Comparison of ENCODE assay signal across 1 cellular context in the genomic region with DNA sequence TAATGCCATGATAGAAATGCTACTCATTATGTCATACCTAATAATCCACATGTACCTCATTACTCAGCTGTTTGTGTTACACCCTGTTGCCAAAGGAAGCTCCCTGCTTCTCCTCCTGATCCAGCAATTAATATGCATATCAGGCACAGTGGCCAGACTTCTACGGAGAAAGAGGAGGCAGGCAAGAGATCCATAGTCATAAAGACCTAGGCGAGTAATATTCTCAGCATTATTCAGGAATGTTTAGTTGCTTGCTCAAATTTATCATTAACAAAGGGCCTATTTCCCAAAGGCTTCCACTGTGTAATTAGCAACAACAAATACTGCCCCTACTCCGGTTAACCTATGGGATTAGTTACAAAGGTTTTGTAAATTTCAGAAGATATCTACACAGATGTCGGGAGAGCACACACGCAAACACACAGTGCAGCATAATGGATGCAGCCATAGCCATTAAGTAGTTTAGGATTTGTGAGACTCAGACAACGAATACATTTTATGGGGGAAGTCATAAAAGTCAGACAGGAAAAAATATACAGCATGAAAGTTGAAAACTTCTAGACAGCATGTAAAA.
TF ChIP-seq lines count a peak whose summit lies in the region.

No MANE protein-coding gene starts in this region.

TF ChIP-seq in GM23338, 12 proteins besides CTCF, POLR2A, EP300 and RAD21 (continued from another document):
- TF ChIP-seq, protein P1, sequence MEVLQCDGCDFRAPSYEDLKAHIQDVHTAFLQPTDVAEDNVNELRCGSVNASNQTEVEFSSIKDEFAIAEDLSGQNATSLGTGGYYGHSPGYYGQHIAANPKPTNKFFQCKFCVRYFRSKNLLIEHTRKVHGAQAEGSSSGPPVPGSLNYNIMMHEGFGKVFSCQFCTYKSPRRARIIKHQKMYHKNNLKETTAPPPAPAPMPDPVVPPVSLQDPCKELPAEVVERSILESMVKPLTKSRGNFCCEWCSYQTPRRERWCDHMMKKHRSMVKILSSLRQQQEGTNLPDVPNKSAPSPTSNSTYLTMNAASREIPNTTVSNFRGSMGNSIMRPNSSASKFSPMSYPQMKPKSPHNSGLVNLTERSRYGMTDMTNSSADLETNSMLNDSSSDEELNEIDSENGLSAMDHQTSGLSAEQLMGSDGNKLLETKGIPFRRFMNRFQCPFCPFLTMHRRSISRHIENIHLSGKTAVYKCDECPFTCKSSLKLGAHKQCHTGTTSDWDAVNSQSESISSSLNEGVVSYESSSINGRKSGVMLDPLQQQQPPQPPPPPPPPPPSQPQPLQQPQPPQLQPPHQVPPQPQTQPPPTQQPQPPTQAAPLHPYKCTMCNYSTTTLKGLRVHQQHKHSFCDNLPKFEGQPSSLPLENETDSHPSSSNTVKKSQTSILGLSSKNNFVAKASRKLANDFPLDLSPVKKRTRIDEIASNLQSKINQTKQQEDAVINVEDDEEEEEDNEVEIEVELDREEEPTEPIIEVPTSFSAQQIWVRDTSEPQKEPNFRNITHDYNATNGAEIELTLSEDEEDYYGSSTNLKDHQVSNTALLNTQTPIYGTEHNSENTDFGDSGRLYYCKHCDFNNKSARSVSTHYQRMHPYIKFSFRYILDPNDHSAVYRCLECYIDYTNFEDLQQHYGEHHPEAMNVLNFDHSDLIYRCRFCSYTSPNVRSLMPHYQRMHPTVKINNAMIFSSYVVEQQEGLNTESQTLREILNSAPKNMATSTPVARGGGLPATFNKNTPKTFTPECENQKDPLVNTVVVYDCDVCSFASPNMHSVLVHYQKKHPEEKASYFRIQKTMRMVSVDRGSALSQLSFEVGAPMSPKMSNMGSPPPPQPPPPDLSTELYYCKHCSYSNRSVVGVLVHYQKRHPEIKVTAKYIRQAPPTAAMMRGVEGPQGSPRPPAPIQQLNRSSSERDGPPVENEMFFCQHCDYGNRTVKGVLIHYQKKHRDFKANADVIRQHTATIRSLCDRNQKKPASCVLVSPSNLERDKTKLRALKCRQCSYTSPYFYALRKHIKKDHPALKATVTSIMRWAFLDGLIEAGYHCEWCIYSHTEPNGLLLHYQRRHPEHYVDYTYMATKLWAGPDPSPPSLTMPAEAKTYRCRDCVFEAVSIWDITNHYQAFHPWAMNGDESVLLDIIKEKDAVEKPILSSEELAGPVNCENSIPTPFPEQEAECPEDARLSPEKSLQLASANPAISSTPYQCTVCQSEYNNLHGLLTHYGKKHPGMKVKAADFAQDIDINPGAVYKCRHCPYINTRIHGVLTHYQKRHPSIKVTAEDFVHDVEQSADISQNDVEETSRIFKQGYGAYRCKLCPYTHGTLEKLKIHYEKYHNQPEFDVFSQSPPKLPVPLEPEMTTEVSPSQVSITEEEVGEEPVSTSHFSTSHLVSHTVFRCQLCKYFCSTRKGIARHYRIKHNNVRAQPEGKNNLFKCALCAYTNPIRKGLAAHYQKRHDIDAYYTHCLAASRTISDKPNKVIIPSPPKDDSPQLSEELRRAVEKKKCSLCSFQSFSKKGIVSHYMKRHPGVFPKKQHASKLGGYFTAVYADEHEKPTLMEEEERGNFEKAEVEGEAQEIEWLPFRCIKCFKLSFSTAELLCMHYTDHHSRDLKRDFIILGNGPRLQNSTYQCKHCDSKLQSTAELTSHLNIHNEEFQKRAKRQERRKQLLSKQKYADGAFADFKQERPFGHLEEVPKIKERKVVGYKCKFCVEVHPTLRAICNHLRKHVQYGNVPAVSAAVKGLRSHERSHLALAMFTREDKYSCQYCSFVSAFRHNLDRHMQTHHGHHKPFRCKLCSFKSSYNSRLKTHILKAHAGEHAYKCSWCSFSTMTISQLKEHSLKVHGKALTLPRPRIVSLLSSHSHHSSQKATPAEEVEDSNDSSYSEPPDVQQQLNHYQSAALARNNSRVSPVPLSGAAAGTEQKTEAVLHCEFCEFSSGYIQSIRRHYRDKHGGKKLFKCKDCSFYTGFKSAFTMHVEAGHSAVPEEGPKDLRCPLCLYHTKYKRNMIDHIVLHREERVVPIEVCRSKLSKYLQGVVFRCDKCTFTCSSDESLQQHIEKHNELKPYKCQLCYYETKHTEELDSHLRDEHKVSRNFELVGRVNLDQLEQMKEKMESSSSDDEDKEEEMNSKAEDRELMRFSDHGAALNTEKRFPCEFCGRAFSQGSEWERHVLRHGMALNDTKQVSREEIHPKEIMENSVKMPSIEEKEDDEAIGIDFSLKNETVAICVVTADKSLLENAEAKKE (CRISPR knock-in tag; IDR thresholded peaks at IDR 0.05): no peak
- TF ChIP-seq EZH2phosphoT487 (IDR thresholded peaks at IDR 0.05; ENCODE audit: unreplicated experiment) (no peak), CREB1 (CRISPR knock-in tag; IDR thresholded peaks at IDR 0.05; ENCODE audit: low read depth) (no peak), ZNF331 (CRISPR knock-in tag; IDR thresholded peaks at IDR 0.05; ENCODE audit: low read depth) (no peak), NANOG (IDR thresholded peaks at IDR 0.05; ENCODE audit: borderline replicate concordance) (no peak), STAT1 (IDR thresholded peaks at IDR 0.05; ENCODE audit: unreplicated experiment) (no peak)
- TF ChIP-seq, protein P2, sequence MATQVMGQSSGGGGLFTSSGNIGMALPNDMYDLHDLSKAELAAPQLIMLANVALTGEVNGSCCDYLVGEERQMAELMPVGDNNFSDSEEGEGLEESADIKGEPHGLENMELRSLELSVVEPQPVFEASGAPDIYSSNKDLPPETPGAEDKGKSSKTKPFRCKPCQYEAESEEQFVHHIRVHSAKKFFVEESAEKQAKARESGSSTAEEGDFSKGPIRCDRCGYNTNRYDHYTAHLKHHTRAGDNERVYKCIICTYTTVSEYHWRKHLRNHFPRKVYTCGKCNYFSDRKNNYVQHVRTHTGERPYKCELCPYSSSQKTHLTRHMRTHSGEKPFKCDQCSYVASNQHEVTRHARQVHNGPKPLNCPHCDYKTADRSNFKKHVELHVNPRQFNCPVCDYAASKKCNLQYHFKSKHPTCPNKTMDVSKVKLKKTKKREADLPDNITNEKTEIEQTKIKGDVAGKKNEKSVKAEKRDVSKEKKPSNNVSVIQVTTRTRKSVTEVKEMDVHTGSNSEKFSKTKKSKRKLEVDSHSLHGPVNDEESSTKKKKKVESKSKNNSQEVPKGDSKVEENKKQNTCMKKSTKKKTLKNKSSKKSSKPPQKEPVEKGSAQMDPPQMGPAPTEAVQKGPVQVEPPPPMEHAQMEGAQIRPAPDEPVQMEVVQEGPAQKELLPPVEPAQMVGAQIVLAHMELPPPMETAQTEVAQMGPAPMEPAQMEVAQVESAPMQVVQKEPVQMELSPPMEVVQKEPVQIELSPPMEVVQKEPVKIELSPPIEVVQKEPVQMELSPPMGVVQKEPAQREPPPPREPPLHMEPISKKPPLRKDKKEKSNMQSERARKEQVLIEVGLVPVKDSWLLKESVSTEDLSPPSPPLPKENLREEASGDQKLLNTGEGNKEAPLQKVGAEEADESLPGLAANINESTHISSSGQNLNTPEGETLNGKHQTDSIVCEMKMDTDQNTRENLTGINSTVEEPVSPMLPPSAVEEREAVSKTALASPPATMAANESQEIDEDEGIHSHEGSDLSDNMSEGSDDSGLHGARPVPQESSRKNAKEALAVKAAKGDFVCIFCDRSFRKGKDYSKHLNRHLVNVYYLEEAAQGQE (IDR thresholded peaks at IDR 0.05; ENCODE audit: unreplicated experiment): no peak
